In the genomic region with DNA sequence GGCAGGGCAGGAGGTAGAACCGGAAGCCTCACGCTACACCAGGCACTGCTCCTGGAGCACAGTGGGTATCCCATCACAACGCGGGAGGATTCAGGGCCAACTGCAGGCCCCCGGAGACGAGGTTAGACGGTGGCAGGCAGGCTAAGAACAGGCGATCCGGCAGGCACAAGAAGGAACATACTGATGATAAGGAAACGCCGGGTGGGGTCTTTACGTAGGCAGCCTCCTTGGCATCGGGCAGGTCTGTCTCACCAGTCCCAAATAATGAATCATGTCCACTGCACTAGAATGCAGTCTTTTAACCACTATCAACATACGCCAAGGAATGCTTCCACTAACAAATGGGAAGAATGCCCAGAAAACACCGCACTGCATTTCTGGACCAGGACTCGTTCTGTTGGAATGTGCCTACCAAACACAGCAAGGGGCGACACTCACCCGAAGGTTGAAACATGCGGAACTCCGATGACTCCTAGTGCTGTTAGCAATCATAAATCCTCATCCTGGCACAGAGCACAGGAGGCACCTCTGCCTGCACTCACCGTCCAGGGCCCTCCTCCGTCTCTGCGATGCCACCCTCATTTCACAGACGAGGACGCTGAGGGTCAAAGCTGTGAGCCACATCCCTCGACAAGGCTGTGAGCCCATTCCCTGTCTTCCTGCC, we compare ENCODE assay signal across 9 cellular contexts. TPM values are rescaled to one million over a fixed set of nuclear protein-coding genes. Genes with fewer than 3 reads are reported as not detected.
DNase-seq lines count a peak whose midpoint lies in the region; ATAC-seq and TF ChIP-seq lines count a peak whose summit lies in the region.
"Had no signal": no experiment of that assay in that cellular context is flagged by ENCODE, and none has a peak within 500 bp of the region (broad histone marks: within the 10 kb centered on the region; RNA-seq: fewer than 3 reads in every experiment).

No MANE protein-coding gene starts in this region.

- H3K27me3 Mint-ChIP-seq in WTC11 (ENCODE audit: low read depth): no peaks in the 10 kb centered on the region

- peaks cover 23% of the 10 kb centered on the region for H3K4me1 ChIP-seq in rectal smooth muscle tissue (ENCODE audit: control insufficient read depth, insufficient read depth, low read length)

- peak overlapping the region; percentile 75 for H3K27ac ChIP-seq in rectal smooth muscle tissue (ENCODE audit: low read depth, low read length)
- no peak overlapping the region for H3K27ac ChIP-seq in WERI-Rb-1

- CTCF ChIA-PET in WTC11 (lab: Charles Lee): no interaction called here

- H3K27me3 ChIP-seq in rectal smooth muscle tissue (ENCODE audit: control insufficient read depth, insufficient read depth, low read length) (no peaks in the 10 kb centered on the region), WERI-Rb-1 (ENCODE audit: insufficient read depth, low read depth, severe bottlenecking) (no peaks in the 10 kb centered on the region)

- H3K4me3 Mint-ChIP-seq in WTC11: no peak overlapping the region

- no peak for ATAC-seq in WTC11
- ATAC-seq in Right ventricle myocardium superior (ENCODE audit: poor library complexity): peak; percentile 76

- peaks cover 10% of the 10 kb centered on the region for H3K36me3 Mint-ChIP-seq in WTC11

- H3K27ac Mint-ChIP-seq in WTC11: peak overlapping the region; percentile 49; the same call in 1 of the 2 replicates

- H3K9me3 ChIP-seq in WERI-Rb-1 (ENCODE audit: severe bottlenecking): no peaks in the 10 kb centered on the region

- DNase-seq in ELR (ENCODE audit: low read depth) (peak; percentile 99), WTC11 (ENCODE audit: low spot score) (no peak), Right ventricle myocardium superior (no peak), WERI-Rb-1 (no peak), putamen (ENCODE audit: low spot score) (no peak), GM10266 (ENCODE audit: extremely low spot score) (no peak), NCI-H146 treated with DMSO at 0.1 percent for 48 hours (lab: John Stamatoyannopoulos, UW; ENCODE audit: unreplicated experiment) (no peak)
- DNase-seq: hippocampal formation had no signal

- peaks cover 38% of the 10 kb centered on the region for H3K4me1 Mint-ChIP-seq in WTC11

- no peaks in the 10 kb centered on the region for H3K9me3 Mint-ChIP-seq in WTC11

- H3K9ac ChIP-seq in rectal smooth muscle tissue (ENCODE audit: low read length): no peak overlapping the region

- intact Hi-C loops in Right ventricle myocardium superior (cut with DNase I): no loop called here

- TF ChIP-seq CTCF in WTC11 (IDR thresholded peaks at IDR 0.05) (no peak), WERI-Rb-1 (IDR thresholded peaks at IDR 0.05; ENCODE audit: low read depth, low read length) (no peak), GM10266 (IDR thresholded peaks at IDR 0.05; ENCODE audit: control insufficient read depth, insufficient read depth, low read depth, missing control alignments) (no peak)

- H3K4me3 ChIP-seq in rectal smooth muscle tissue (ENCODE audit: low read length): no peak overlapping the region
- no peak overlapping the region for H3K4me3 ChIP-seq in WERI-Rb-1 (ENCODE audit: low read depth, low read length)

- peaks cover 9% of the 10 kb centered on the region for H3K36me3 ChIP-seq in rectal smooth muscle tissue (ENCODE audit: control insufficient read depth, insufficient read depth, low read length)
- peaks cover 42% of the 10 kb centered on the region for H3K36me3 ChIP-seq in WERI-Rb-1

- POLR2A ChIA-PET in WTC11 (lab: Charles Lee): no interaction called here

TF ChIP-seq in WTC11, 78 proteins besides CTCF, POLR2A, EP300 and RAD21:
- no peak for TF ChIP-seq NFYB (CRISPR knock-in tag; conservative IDR thresholded peaks at IDR 0.05; ENCODE audit: low read depth)
- TF ChIP-seq MLX (CRISPR knock-in tag; IDR thresholded peaks at IDR 0.05): no peak
- TF ChIP-seq SOX15 (CRISPR knock-in tag; IDR thresholded peaks at IDR 0.05): no peak
- TF ChIP-seq SP1 (CRISPR knock-in tag; conservative IDR thresholded peaks at IDR 0.05): no peak
- TF ChIP-seq SMAD4 (CRISPR knock-in tag; IDR thresholded peaks at IDR 0.05): no peak
- TF ChIP-seq ZSCAN18 (CRISPR knock-in tag; IDR thresholded peaks at IDR 0.05): no peak
- TF ChIP-seq ZNF121 (CRISPR knock-in tag; IDR thresholded peaks at IDR 0.05): no peak
- no peak for TF ChIP-seq ZNF138 (CRISPR knock-in tag; conservative IDR thresholded peaks at IDR 0.05)
- no peak for TF ChIP-seq GTF2I (CRISPR knock-in tag; conservative IDR thresholded peaks at IDR 0.05)
- no peak for TF ChIP-seq ZNF671 (CRISPR knock-in tag; IDR thresholded peaks at IDR 0.05)
- TF ChIP-seq ZNF416 (CRISPR knock-in tag; IDR thresholded peaks at IDR 0.05): no peak
- no peak for TF ChIP-seq NFE2L1 (CRISPR knock-in tag; IDR thresholded peaks at IDR 0.05)
- TF ChIP-seq ZNF232 (CRISPR knock-in tag; IDR thresholded peaks at IDR 0.05): no peak
- TF ChIP-seq EMX1 (CRISPR knock-in tag; IDR thresholded peaks at IDR 0.05): no peak
- no peak for TF ChIP-seq PRDM15 (CRISPR knock-in tag; IDR thresholded peaks at IDR 0.05)
- TF ChIP-seq, protein P1, sequence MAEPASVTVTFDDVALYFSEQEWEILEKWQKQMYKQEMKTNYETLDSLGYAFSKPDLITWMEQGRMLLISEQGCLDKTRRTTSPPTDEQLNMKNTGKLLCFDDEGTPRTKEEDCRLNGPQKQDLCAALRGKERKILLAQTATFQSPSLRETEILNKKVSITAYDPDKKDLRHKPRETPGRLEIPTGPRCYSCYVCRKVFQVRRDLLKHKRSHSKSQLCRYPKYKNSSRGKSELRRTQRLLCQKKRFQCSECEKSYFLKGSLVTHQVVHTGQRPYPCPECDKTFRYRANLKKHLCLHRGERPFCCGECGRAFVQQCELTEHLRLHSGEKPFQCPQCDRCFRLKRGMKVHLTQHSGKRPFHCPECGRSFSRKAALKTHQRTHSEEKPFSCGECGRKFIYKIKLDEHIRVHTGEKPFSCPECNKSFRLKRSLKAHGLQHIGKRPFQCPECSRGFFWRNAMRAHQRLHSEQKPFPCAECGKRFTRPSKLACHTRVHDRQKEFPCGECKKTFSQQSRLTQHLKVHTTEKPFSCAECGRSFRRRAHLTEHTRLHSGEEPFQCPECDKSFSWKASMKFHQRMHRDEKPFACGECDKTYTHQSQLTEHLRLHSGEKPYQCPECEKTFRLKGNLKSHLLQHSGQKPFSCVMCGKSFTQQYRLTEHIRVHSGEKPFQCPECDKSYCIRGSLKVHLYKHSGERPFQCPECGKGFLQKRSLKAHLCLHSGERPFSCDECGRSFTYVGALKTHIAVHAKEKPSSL (CRISPR knock-in tag; conservative IDR thresholded peaks at IDR 0.05): no peak
TF ChIP-seq in WTC11: peak in this region for 0.

RNA-seq across cellular contexts. Expression of gene ZNF516, which starts 35.2 kb away (rescaled TPM):
- 47.3 to 58.6 TPM (median 50.1 TPM) in 3 replicates for total RNA-seq in WTC11 (2021)
- 12.6 TPM for total RNA-seq in Right ventricle myocardium superior
